Comparison of ENCODE assay signal across 10 cellular contexts in genomic region chr11:116852261-116853125, GRCh38. TPM values are rescaled to one million over a fixed set of nuclear protein-coding genes. Genes with fewer than 3 reads are reported as not detected.
A peak's percentile ranks its signal among the peaks of the same experiment; 100 is the strongest.
DNase-seq lines count a peak whose midpoint lies in the region; TF ChIP-seq lines count a peak whose summit lies in the region.
"Had no signal": no experiment of that assay in that cellular context is flagged by ENCODE, and none has a peak within 500 bp of the region (broad histone marks: within the 10 kb centered on the region; RNA-seq: fewer than 3 reads in every experiment).

No MANE protein-coding gene starts in this region.

- no peaks in the 10 kb centered on the region for H3K9me3 ChIP-seq in BE2C
- H3K9me3 ChIP-seq: thoracic aorta had no signal

- no peaks in the 10 kb centered on the region for H3K4me1 ChIP-seq in BE2C

- peaks cover 57% of the 10 kb centered on the region for H3K36me3 ChIP-seq in BE2C

- peak overlapping the region; percentile 15 for H3K4me3 ChIP-seq in GM12875 (ENCODE audit: low read depth, low read length)
- no peak overlapping the region for H3K4me3 ChIP-seq in BE2C (ENCODE audit: low read depth, low read length)
- H3K4me3 ChIP-seq: thoracic aorta had no signal

- DNase-seq in MV-4-11 (lab: John Stamatoyannopoulos, UW) (peak; percentile 25), epithelial cell of prostate (ENCODE audit: low read depth, low spot score) (peak; percentile 80), renal cortical epithelial cell (ENCODE audit: low read depth) (peak; percentile 59), DMS79 treated with DMSO at 0.1 percent for 48 hours (lab: John Stamatoyannopoulos, UW) (no peak), amygdala (lab: John Stamatoyannopoulos, UW) (no peak), BE2C (no peak)
- DNase-seq in activated CD4-positive, alpha-beta T cell treated with anti-CD3 and anti-CD28 coated beads, Interleukin-2, amount 50 U/mL, for 1 hour: no peak

- TF ChIP-seq CTCF in GM12875 (IDR thresholded peaks at IDR 0.05; ENCODE audit: borderline replicate concordance, insufficient read depth, low read depth, low read length): no peak
- TF ChIP-seq CTCF in BE2C (IDR thresholded peaks at IDR 0.05; ENCODE audit: low read depth, low read length): no peak

- no peaks in the 10 kb centered on the region for H3K27me3 ChIP-seq in BE2C

- peak overlapping the region; percentile 93 for H3K27ac ChIP-seq in epithelial cell of prostate

RNA-seq across cellular contexts. Expression of gene APOA1, which starts 15.1 kb away (rescaled TPM):
- 0.10 TPM in 1 of 2 replicates, not detected in the other for total RNA-seq in renal cortical epithelial cell
- polyA plus RNA-seq in BE2C (2012; ENCODE audit: insufficient read depth, insufficient read length, low read depth): 1.1 TPM
- total RNA-seq: glomerular endothelial cell, thoracic aorta had no signal

RNA-seq across cellular contexts. Expression of gene APOC3, which starts 22.8 kb away (rescaled TPM):
- total RNA-seq in renal cortical epithelial cell: not detected in 2 replicates
- 1.3 TPM for polyA plus RNA-seq in BE2C (2012; ENCODE audit: insufficient read depth, insufficient read length, low read depth)
- total RNA-seq: glomerular endothelial cell, thoracic aorta had no signal

RNA-seq across cellular contexts. Expression of gene APOA4, which starts 29.4 kb away (rescaled TPM):
- not detected in 2 replicates for total RNA-seq in renal cortical epithelial cell
- polyA plus RNA-seq in BE2C (2012; ENCODE audit: insufficient read depth, insufficient read length, low read depth): not detected
- total RNA-seq: glomerular endothelial cell had no signal

Comparison
In these comparisons a context has a peak if more than half of its experiments do, and no peak if none do; other contexts are left out.
1. DNase-seq: peak in MV-4-11 (single experiment), epithelial cell of prostate (single experiment) and renal cortical epithelial cell (single experiment); none in DMS79 treated with DMSO at 0.1 percent for 48 hours (single experiment), amygdala (0 of 56), BE2C (single experiment) and activated CD4-positive, alpha-beta T cell treated with anti-CD3 and anti-CD28 coated beads, Interleukin-2, amount 50 U/mL, for 1 hour (single experiment).